ENCODE assay signal across 9 cellular contexts in the genomic region with DNA sequence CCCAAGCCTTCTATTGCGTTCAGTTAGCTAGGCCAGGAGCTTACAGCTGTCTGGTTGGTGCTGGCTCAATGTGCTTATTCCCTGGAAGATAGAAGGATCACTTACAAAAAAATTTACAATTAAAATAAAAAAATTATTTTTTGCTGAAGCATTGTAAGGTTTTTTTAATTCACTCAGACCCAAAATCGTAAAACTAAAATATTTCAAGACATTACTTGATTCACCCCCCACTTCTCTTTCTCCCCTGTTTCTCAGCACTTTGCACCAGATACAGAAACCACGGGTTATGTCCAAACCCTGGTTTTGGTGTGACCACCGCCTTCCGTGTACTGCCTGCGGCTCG. TPM values are rescaled to one million over a fixed set of nuclear protein-coding genes. Genes with fewer than 3 reads are reported as not detected.
DNase-seq lines count a peak whose midpoint lies in the region; ATAC-seq and TF ChIP-seq lines count a peak whose summit lies in the region.
"Had no signal": no experiment of that assay in that cellular context is flagged by ENCODE, and none has a peak within 500 bp of the region (broad histone marks: within the 10 kb centered on the region; RNA-seq: fewer than 3 reads in every experiment).

No MANE protein-coding gene starts in this region.

- intact Hi-C loops in heart left ventricle (cut with DNase I) = loop anchor here in 9 of 10 donors (2.0 to 10.0 kb wide), 17 partner anchors 41 to 916 kb away; no protein-coding TSS in a partner anchor
- intact Hi-C loops in Right ventricle myocardium superior (cut with DNase I) = loop anchor here (1.0 to 5.0 kb wide), 3 partner anchors 104 to 294 kb away; no protein-coding TSS in a partner anchor
- intact Hi-C loops in dendritic cell treated with granulocyte-macrophage colony-stimulating factor and Interleukin-4, amounts not matched to agents 40 ng/mL and 50 ng/mL, for 4 days (cut with micrococcal nuclease) = loop anchor here (5.0 to 10.0 kb wide), 2 partner anchors 291 to 344 kb away; no protein-coding TSS in a partner anchor
- intact Hi-C loops in upper lobe of right lung (cut with DNase I) = loop anchor here (10.0 kb wide), 1 partner anchor 291 kb away; no protein-coding TSS in a partner anchor

- H3K27ac ChIP-seq in heart left ventricle (peak overlapping the region; percentile 95 to 100 (median 98)), upper lobe of right lung (peak overlapping the region; percentile 96)

- H3K9me3 ChIP-seq in heart left ventricle (no peaks in the 10 kb centered on the region), mucosa of stomach (ENCODE audit: control insufficient read depth, low read length) (no peaks in the 10 kb centered on the region), upper lobe of right lung (no peaks in the 10 kb centered on the region)

- peak overlapping the region; percentile 85 for H3K4me3 Mint-ChIP-seq in dendritic cell treated with granulocyte-macrophage colony-stimulating factor and Interleukin-4, amounts not matched to agents 40 ng/mL and 50 ng/mL, for 4 days

- TF ChIP-seq CTCF in heart left ventricle (IDR thresholded peaks at IDR 0.05) (no peak), upper lobe of right lung (IDR thresholded peaks at IDR 0.05) (no peak)

- H3K4me3 ChIP-seq in heart left ventricle (peak overlapping the region; percentile 47 to 99 (median 76)), mucosa of stomach (ENCODE audit: low read length) (no peak overlapping the region), upper lobe of right lung (peak overlapping the region; percentile 60)

- peaks cover 50% of the 10 kb centered on the region for H3K27me3 Mint-ChIP-seq in dendritic cell treated with granulocyte-macrophage colony-stimulating factor and Interleukin-4, amounts not matched to agents 40 ng/mL and 50 ng/mL, for 4 days

- H3K27me3 ChIP-seq in heart left ventricle = peaks cover 0 to 32% (median 0%) of the 10 kb centered on the region in 9 donors
- H3K27me3 ChIP-seq in mucosa of stomach (ENCODE audit: control insufficient read depth, insufficient read depth, low read length) = peaks cover 16% of the 10 kb centered on the region
- no peaks in the 10 kb centered on the region for H3K27me3 ChIP-seq in upper lobe of right lung

- no peaks in the 10 kb centered on the region for H3K36me3 Mint-ChIP-seq in dendritic cell treated with granulocyte-macrophage colony-stimulating factor and Interleukin-4, amounts not matched to agents 40 ng/mL and 50 ng/mL, for 4 days (ENCODE audit: low read depth)

- DNase-seq in heart left ventricle = no peak
- no peak for DNase-seq in Right ventricle myocardium superior
- DNase-seq in upper lobe of right lung = no peak
- no peak for DNase-seq in dedifferentiated amniotic fluid mesenchymal stem cell (ENCODE audit: extremely low spot score)
- no peak for DNase-seq in NCI-H748 (lab: John Stamatoyannopoulos, UW; ENCODE audit: unreplicated experiment)
- no peak for DNase-seq in stimulated activated naive CD4-positive, alpha-beta T cell (lab: John Stamatoyannopoulos, UW)
- DNase-seq: DMS 273 treated with DMSO at 0.1 percent for 48 hours had no signal

- H3K36me3 ChIP-seq in heart left ventricle = no peaks in the 10 kb centered on the region
- no peaks in the 10 kb centered on the region for H3K36me3 ChIP-seq in mucosa of stomach (ENCODE audit: control insufficient read depth, insufficient read depth, low read length)
- H3K36me3 ChIP-seq in upper lobe of right lung = no peaks in the 10 kb centered on the region

- peak overlapping the region; percentile 62 for H3K27ac Mint-ChIP-seq in dendritic cell treated with granulocyte-macrophage colony-stimulating factor and Interleukin-4, amounts not matched to agents 40 ng/mL and 50 ng/mL, for 4 days

- H3K4me1 ChIP-seq in heart left ventricle (peaks cover 0 to 50% (median 32%) of the 10 kb centered on the region in 12 donors), mucosa of stomach (ENCODE audit: control insufficient read depth, insufficient read depth, low read length) (peaks cover 3% of the 10 kb centered on the region), upper lobe of right lung (peaks cover 20% of the 10 kb centered on the region)

- WGBS in heart left ventricle, 4 donors = 3 to 5% (median 4%) methylated on average over 7 of the region's 7 CpGs

- ATAC-seq in heart left ventricle (no peak), Right ventricle myocardium superior (ENCODE audit: poor library complexity) (no peak), upper lobe of right lung (no peak)

- no peak for TF ChIP-seq POLR2A in heart left ventricle (IDR thresholded peaks at IDR 0.05)

- no peaks in the 10 kb centered on the region for H3K9me3 Mint-ChIP-seq in dendritic cell treated with granulocyte-macrophage colony-stimulating factor and Interleukin-4, amounts not matched to agents 40 ng/mL and 50 ng/mL, for 4 days

- peaks cover 17% of the 10 kb centered on the region for H3K4me1 Mint-ChIP-seq in dendritic cell treated with granulocyte-macrophage colony-stimulating factor and Interleukin-4, amounts not matched to agents 40 ng/mL and 50 ng/mL, for 4 days (ENCODE audit: low read depth)

- peak overlapping the region; percentile 74 for H3K9ac ChIP-seq in mucosa of stomach (ENCODE audit: low read length)

RNA-seq across cellular contexts. Expression of a gene that starts 0.9 kb away (rescaled TPM):
- total RNA-seq in heart left ventricle (100 to 1,000 TPM; 103 to 186 (median 132) TPM), Right ventricle myocardium superior (101 TPM), upper lobe of right lung (99.3 TPM)
- 10 to 100 TPM; 93.8 to 98.8 TPM for polyA plus RNA-seq in heart left ventricle
